In genomic region chr12:44523828-44524227, GRCh38 we compare ENCODE assay signal across 1 cellular context.
TF ChIP-seq lines count a peak whose summit lies in the region.

No MANE protein-coding gene starts in this region.

TF ChIP-seq in H1, 55 proteins besides CTCF, POLR2A, EP300 and RAD21:
- TF ChIP-seq SUZ12 (IDR thresholded peaks at IDR 0.05; ENCODE audit: low read length) (no peak), BRCA1 (IDR thresholded peaks at IDR 0.05; ENCODE audit: low read depth, low read length) (no peak), MAFK (IDR thresholded peaks at IDR 0.05; ENCODE audit: low read depth, low read length) (no peak), TEAD4 (IDR thresholded peaks at IDR 0.05; ENCODE audit: low read depth, low read length) (peak; percentile 70)
